Comparison of ENCODE assay signal across 14 cellular contexts in the genomic region with DNA sequence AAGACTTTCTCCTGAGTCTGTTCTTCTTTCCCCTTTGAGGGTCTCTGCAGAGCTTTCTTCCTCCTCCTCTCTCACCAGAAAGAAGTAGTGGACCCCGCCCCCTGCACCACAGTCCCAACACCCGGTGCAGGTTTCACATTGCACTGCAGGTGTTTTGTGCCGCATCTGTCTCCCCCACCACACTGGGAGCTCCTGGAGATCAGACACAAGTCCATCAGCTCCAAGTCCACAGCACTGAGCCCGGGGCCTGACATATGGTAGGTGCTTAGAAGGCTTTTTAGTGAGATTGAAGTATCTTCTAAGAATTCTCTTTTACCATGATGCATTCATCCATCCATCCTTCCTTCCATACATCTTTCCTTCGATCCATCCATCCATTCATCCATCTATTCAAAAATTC. TPM values are rescaled to one million over a fixed set of nuclear protein-coding genes. Genes with fewer than 3 reads are reported as not detected.
DNase-seq lines count a peak whose midpoint lies in the region; ATAC-seq, FAIRE-seq and TF ChIP-seq lines count a peak whose summit lies in the region.
"Had no signal": no experiment of that assay in that cellular context is flagged by ENCODE, and none has a peak within 500 bp of the region (broad histone marks: within the 10 kb centered on the region; RNA-seq: fewer than 3 reads in every experiment).

No MANE protein-coding gene starts in this region.

- peak overlapping the region; percentile 90 to 97 for H3K27ac ChIP-seq in A549
- no peak overlapping the region for H3K27ac ChIP-seq in HCT116 (ENCODE audit: low read depth, low read length)
- peak overlapping the region; percentile 71 for H3K27ac ChIP-seq in WERI-Rb-1
- H3K27ac ChIP-seq in neural progenitor cell = no peak overlapping the region
- H3K27ac ChIP-seq: C4-2B, Peyer's patch had no signal

- no peaks in the 10 kb centered on the region for H3K9me2 ChIP-seq in HCT116 (ENCODE audit: insufficient read depth)

- H3K9me3 ChIP-seq in A549 (no peaks in the 10 kb centered on the region), HCT116 (ENCODE audit: control insufficient read depth in 1 of 2, insufficient read depth in 1 of 2, low read depth in 1 of 2, low read length in 2 of 2) (no peaks in the 10 kb centered on the region), WERI-Rb-1 (ENCODE audit: severe bottlenecking) (no peaks in the 10 kb centered on the region), neural progenitor cell (ENCODE audit: low read depth) (no peaks in the 10 kb centered on the region)
- H3K9me3 ChIP-seq: HAP-1, Peyer's patch had no signal

- H3K27me3 ChIP-seq in HCT116 (ENCODE audit: insufficient read depth, low read length) (peaks cover 40% of the 10 kb centered on the region; the same call in 1 of the 2 replicates), WERI-Rb-1 (ENCODE audit: insufficient read depth, low read depth, severe bottlenecking) (no peaks in the 10 kb centered on the region), neural progenitor cell (no peaks in the 10 kb centered on the region)
- H3K27me3 ChIP-seq: Peyer's patch had no signal

- H3K4me1 Mint-ChIP-seq in neural progenitor cell = peaks cover 32% of the 10 kb centered on the region

- H2AFZ ChIP-seq in HCT116 (ENCODE audit: low read depth, low read length, poor library complexity, severe bottlenecking) = no peak overlapping the region
- no peak overlapping the region for H2AFZ ChIP-seq in neural progenitor cell (replicated peaks)

- no peak overlapping the region for H3K4me3 Mint-ChIP-seq in neural progenitor cell

- no peaks in the 10 kb centered on the region for H3F3A ChIP-seq in neural progenitor cell (ENCODE audit: low read depth)

- H3K36me3 Mint-ChIP-seq in neural progenitor cell = peaks cover 1% of the 10 kb centered on the region

- peak overlapping the region; percentile 14 for H3K27ac Mint-ChIP-seq in neural progenitor cell

- TF ChIP-seq CTCF in A549 (IDR thresholded peaks at IDR 0.05) (no peak), HCT116 (IDR thresholded peaks at IDR 0.05 in 2 of 3, conservative IDR thresholded peaks at IDR 0.05 in 1 of 3; ENCODE audit: borderline replicate concordance in 1 of 3, insufficient read depth in 1 of 3, low read depth in 2 of 3, low read length in 2 of 3) (no peak), WERI-Rb-1 (IDR thresholded peaks at IDR 0.05; ENCODE audit: low read depth, low read length) (no peak), neural progenitor cell (IDR thresholded peaks at IDR 0.05) (no peak)

- RAD21 ChIA-PET in HCT116 (lab: Charles Lee; ENCODE audit: low non-redundant PET in 1 of 2, low total read pairs in 2 of 2, uncharacterized antibody in 2 of 2, unreplicated experiment in 2 of 2) = no interaction called here

- 95% methylated on average over 5 of the region's 5 CpGs for WGBS in A549 (ENCODE audit: missing lambda C conversion rate)

- BruUV-seq in HCT116 (replicated peaks; lab: Mats Ljungman, UMichigan) = no TSS peak

- TF ChIP-seq POLR2A in A549 (IDR thresholded peaks at IDR 0.05; ENCODE audit: low read length) (no peak), HCT116 (IDR thresholded peaks at IDR 0.05; ENCODE audit: borderline replicate concordance, extremely low read depth, insufficient read depth, insufficient read length) (no peak)

- TF ChIP-seq RAD21 in A549 (conservative IDR thresholded peaks at IDR 0.05 in 1 of 2, IDR thresholded peaks at IDR 0.05 in 1 of 2) (no peak), HCT116 (IDR thresholded peaks at IDR 0.05; ENCODE audit: low read depth) (no peak)

- intact Hi-C loops in HCT116 (cut with micrococcal nuclease) = no loop called here

- ATAC-seq in A549 (no peak), HCT116 (no peak)

- no peaks in the 10 kb centered on the region for H3K79me2 ChIP-seq in HCT116 (ENCODE audit: insufficient read depth, low read length)
- H3K79me2 ChIP-seq in neural progenitor cell (ENCODE audit: low read depth) = no peaks in the 10 kb centered on the region

- FAIRE-seq in A549 (lab: Jason Lieb, UNC) = no peak

- DNase-seq in A549 (ENCODE audit: low read depth in 1 of 2, low spot score in 1 of 2) (no peak), HCT116 (ENCODE audit: low read depth, low spot score) (no peak), WERI-Rb-1 (peak; percentile 71), neural progenitor cell (ENCODE audit: low spot score) (no peak), NCI-H345 (lab: John Stamatoyannopoulos, UW) (no peak), NCI-H226 (no peak), 8988T (no peak)
- DNase-seq: NCI-H1105 treated with DMSO at 0.1 percent for 48 hours, NCI-H1694 treated with DMSO at 0.1 percent for 48 hours, NCI-H748 treated with DMSO at 0.1 percent for 48 hours, Peyer's patch, SHP77 treated with DMSO at 0.1 percent for 48 hours had no signal

- H4K20me1 ChIP-seq in HCT116 (ENCODE audit: insufficient read depth) (no peaks in the 10 kb centered on the region), neural progenitor cell (ENCODE audit: low read depth) (no peaks in the 10 kb centered on the region)

- H3K4me1 ChIP-seq in A549 (peaks cover 60% of the 10 kb centered on the region), HCT116 (ENCODE audit: control insufficient read depth in 1 of 2, insufficient read depth in 2 of 2, low read length in 2 of 2) (peaks cover 18 to 50% of the 10 kb centered on the region in 2 experiments), neural progenitor cell (peaks cover 15% of the 10 kb centered on the region)
- H3K4me1 ChIP-seq: HAP-1 had no signal

- POLR2A ChIA-PET in A549 (lab: Yijun Ruan, JAX) = interaction anchor here (1.1 to 1.7 kb wide), 3 partner anchors 10 to 15 kb away, joined by 4 to 7 read pairs (median 6); a partner anchor contains a TSS
- POLR2A ChIA-PET in HCT116 (lab: Charles Lee) = no interaction called here

- H3K9me3 Mint-ChIP-seq in neural progenitor cell = no peaks in the 10 kb centered on the region

- TF ChIP-seq EP300 in A549 (IDR thresholded peaks at IDR 0.05) = no peak

- CTCF ChIA-PET in A549 (lab: Yijun Ruan, JAX) (interaction anchor here (1.1 to 4.8 kb wide), 2 partner anchors 13 to 115 kb away, joined by 5 to 26 read pairs; no protein-coding TSS in a partner anchor), HCT116 (lab: Charles Lee) (no interaction called here)

- H3K4me2 ChIP-seq in A549 = peak overlapping the region; percentile 44; the same call in 2 of the 3 replicates
- peak overlapping the region; percentile 46; the same call in 1 of the 2 replicates for H3K4me2 ChIP-seq in HCT116 (ENCODE audit: low read length)
- no peak overlapping the region for H3K4me2 ChIP-seq in neural progenitor cell

- no peak overlapping the region for H3K9ac ChIP-seq in HCT116 (ENCODE audit: low read length)
- no peak overlapping the region for H3K9ac ChIP-seq in neural progenitor cell

- peaks cover 9% of the 10 kb centered on the region for H3K27me3 Mint-ChIP-seq in neural progenitor cell (ENCODE audit: insufficient read depth, low read depth)

- H3K4me3 ChIP-seq in A549 = no peak overlapping the region
- no peak overlapping the region for H3K4me3 ChIP-seq in HCT116 (replicated peaks in 1 of 2; ENCODE audit: low read depth in 1 of 2, low read length in 2 of 2)
- no peak overlapping the region for H3K4me3 ChIP-seq in WERI-Rb-1 (ENCODE audit: low read depth, low read length)
- H3K4me3 ChIP-seq in neural progenitor cell = no peak overlapping the region
- H3K4me3 ChIP-seq: HAP-1, Peyer's patch had no signal

- H3K36me3 ChIP-seq in HCT116 (ENCODE audit: control insufficient read depth in 1 of 2, insufficient read depth in 2 of 2, low read length in 2 of 2) (no peaks in the 10 kb centered on the region), WERI-Rb-1 (peaks cover 61% of the 10 kb centered on the region), neural progenitor cell (no peaks in the 10 kb centered on the region)
- H3K36me3 ChIP-seq: HAP-1, Peyer's patch had no signal

TF ChIP-seq in A549, 52 proteins besides CTCF, POLR2A, EP300 and RAD21 (continues in another document):
- TF ChIP-seq POLR2AphosphoS2 (conservative IDR thresholded peaks at IDR 0.05; ENCODE audit: low read length) = no peak
- TF ChIP-seq, protein P1, sequence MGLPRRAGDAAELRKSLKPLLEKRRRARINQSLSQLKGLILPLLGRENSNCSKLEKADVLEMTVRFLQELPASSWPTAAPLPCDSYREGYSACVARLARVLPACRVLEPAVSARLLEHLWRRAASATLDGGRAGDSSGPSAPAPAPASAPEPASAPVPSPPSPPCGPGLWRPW (IDR thresholded peaks at IDR 0.05) = no peak
- TF ChIP-seq EHF (CRISPR knock-in tag; IDR thresholded peaks at IDR 0.05) = no peak

TF ChIP-seq in HCT116, 20 proteins besides CTCF, POLR2A, EP300 and RAD21:
- TF ChIP-seq CEBPB (IDR thresholded peaks at IDR 0.05; ENCODE audit: low read depth) (no peak), JUND (IDR thresholded peaks at IDR 0.05) (no peak)

RNA-seq across cellular contexts. Expression of a gene that starts 9.8 kb away (rescaled TPM):
- polyA plus RNA-seq in A549 (2011; rRNA removed) = 35.0 and 49.8 TPM in 2 replicates
- polyA plus RNA-seq in A549 (2012; cell fraction: cytosol; rRNA removed) = 31.3 and 39.8 TPM in 2 replicates
- 165 and 201 TPM in 2 replicates for polyA plus RNA-seq in A549 (2012; cell fraction: nucleus; rRNA removed)
- 60.6 to 76.4 TPM (median 70.2 TPM) in 3 replicates for polyA plus RNA-seq in A549 (2017; fragmentation: RNase III; extraction: RNeasy Plus Mini Kit Qiagen cat#74134 plus additional on column Dnase treatment)
- 63.6 and 65.0 TPM in 2 replicates for polyA minus RNA-seq in A549 (2011; rRNA and poly(A)+ RNA removed)
- total RNA-seq in HCT116 (2021; ENCODE audit: unreplicated experiment) = 0.54 TPM
- 0.46 and 0.59 TPM in 2 replicates for polyA plus RNA-seq in HCT116 (2012)
- total RNA-seq in neural progenitor cell (ENCODE audit: low replicate concordance) = 3.1 and 5.9 TPM in 2 replicates

RNA-seq across cellular contexts. Expression of a gene that starts 19.2 kb away (rescaled TPM):
- 0.10 and 0.28 TPM in 2 replicates for polyA plus RNA-seq in A549 (2011; rRNA removed)
- polyA plus RNA-seq in A549 (2012; cell fraction: cytosol; rRNA removed) = 0.11 and 0.17 TPM in 2 replicates
- polyA plus RNA-seq in A549 (2012; cell fraction: nucleus; rRNA removed) = 0.59 and 1.1 TPM in 2 replicates
- polyA plus RNA-seq in A549 (2017; fragmentation: RNase III; extraction: RNeasy Plus Mini Kit Qiagen cat#74134 plus additional on column Dnase treatment) = 0.25 to 0.43 TPM (median 0.30 TPM) in 3 replicates
- polyA minus RNA-seq in A549 (2011; rRNA and poly(A)+ RNA removed) = 0.12 TPM in 1 of 2 replicates, not detected in the other
- total RNA-seq in HCT116 (2021; ENCODE audit: unreplicated experiment) = 0.12 TPM
- not detected in 2 replicates for polyA plus RNA-seq in HCT116 (2012)
- 0.68 TPM in 1 of 2 replicates, not detected in the other for total RNA-seq in neural progenitor cell (ENCODE audit: low replicate concordance)

RNA-seq across cellular contexts. Expression of a gene that starts 43.4 kb away (rescaled TPM):
- polyA plus RNA-seq in A549 (2011; rRNA removed) (5.4 and 5.9 TPM in 2 replicates), A549 (2017; fragmentation: RNase III; extraction: RNeasy Plus Mini Kit Qiagen cat#74134 plus additional on column Dnase treatment) (9.2 to 11.9 TPM (median 10.4 TPM) in 3 replicates)
- polyA plus RNA-seq in A549 (2012; cell fraction: cytosol; rRNA removed) = 5.2 and 6.0 TPM in 2 replicates
- polyA plus RNA-seq in A549 (2012; cell fraction: nucleus; rRNA removed) = 5.8 and 6.5 TPM in 2 replicates
- polyA minus RNA-seq in A549 (2011; rRNA and poly(A)+ RNA removed) = 4.5 and 4.6 TPM in 2 replicates
- total RNA-seq in HCT116 (2021; ENCODE audit: unreplicated experiment) (0.15 TPM), neural progenitor cell (ENCODE audit: low replicate concordance) (1.9 TPM in 1 of 2 replicates, not detected in the other)
- polyA plus RNA-seq in HCT116 (2012) = 0.09 and 0.21 TPM in 2 replicates

Comparison
In these comparisons a context has a peak if more than half of its experiments do, and no peak if none do; other contexts are left out.
1. H3K27ac ChIP-seq: peak in A549 (2 of 2) and WERI-Rb-1 (single experiment); none in HCT116 (single experiment) and neural progenitor cell (single experiment).